In the genomic region with DNA sequence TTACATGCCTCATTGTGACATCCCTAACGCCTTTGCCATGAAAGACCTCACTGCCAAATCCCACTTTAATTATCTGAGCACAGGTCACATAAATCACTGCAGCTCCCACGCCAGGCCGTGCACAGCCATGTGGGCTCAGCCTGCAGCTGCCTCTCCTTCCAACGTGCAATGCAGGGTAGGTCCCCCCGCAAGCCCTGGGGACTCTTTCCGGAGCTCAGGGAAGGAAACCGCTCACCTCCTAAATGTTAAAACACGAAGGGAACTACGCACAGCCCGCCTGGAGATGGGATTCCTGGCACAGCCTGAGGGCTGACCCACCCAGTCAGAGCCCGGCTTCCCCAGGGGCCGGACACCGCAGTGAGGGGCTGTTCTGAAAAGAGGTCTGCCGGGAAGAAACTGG, we compare ENCODE assay signal across 11 cellular contexts.
DNase-seq lines count a peak whose midpoint lies in the region; ATAC-seq and TF ChIP-seq lines count a peak whose summit lies in the region.
"Had no signal": no experiment of that assay in that cellular context is flagged by ENCODE, and none has a peak within 500 bp of the region (broad histone marks: within the 10 kb centered on the region; RNA-seq: fewer than 3 reads in every experiment).

No MANE protein-coding gene starts in this region.

- H4K20me1 ChIP-seq in mammary epithelial cell (ENCODE audit: insufficient read depth, low read length): no peaks in the 10 kb centered on the region

- no peaks in the 10 kb centered on the region for H3K27me3 Mint-ChIP-seq in MCF 10A (ENCODE audit: insufficient read depth, unreplicated experiment)
- H3K27me3 Mint-ChIP-seq in activated naive CD8-positive, alpha-beta T cell treated with anti-CD3 and anti-CD28 coated beads for 36 hours: no peaks in the 10 kb centered on the region
- no peaks in the 10 kb centered on the region for H3K27me3 Mint-ChIP-seq in memory B cell
- H3K27me3 Mint-ChIP-seq in type B pancreatic cell: no peaks in the 10 kb centered on the region

- H3K4me1 ChIP-seq in mammary epithelial cell (ENCODE audit: insufficient read depth, low read length): peaks cover 24% of the 10 kb centered on the region

- in situ Hi-C loops in mammary epithelial cell (cut with MboI; ENCODE audit: low sequenced_read_pairs in 2 of 2): no loop called here

- BruUV-seq in MCF 10A (replicated peaks; lab: Mats Ljungman, UMichigan): no TSS peak
- BruUV-seq in mammary epithelial cell (replicated peaks; lab: Mats Ljungman, UMichigan): no TSS peak

- no peak overlapping the region for H3K9ac ChIP-seq in mammary epithelial cell (ENCODE audit: insufficient read depth, low read length)

- CTCF ChIA-PET in MCF 10A (lab: Yijun Ruan, JAX) (no interaction called here), mammary epithelial cell (lab: Charles Lee; ENCODE audit: low non-redundant PET) (no interaction called here)

- intact Hi-C loops in MCF 10A (cut with micrococcal nuclease): no loop called here
- intact Hi-C loops in mammary epithelial cell (cut with micrococcal nuclease): no loop called here

- H3K4me3 Mint-ChIP-seq in MCF 10A (ENCODE audit: unreplicated experiment) (no peak overlapping the region), memory B cell (no peak overlapping the region), type B pancreatic cell (peak overlapping the region; percentile 38)
- H3K4me3 Mint-ChIP-seq in activated naive CD8-positive, alpha-beta T cell treated with anti-CD3 and anti-CD28 coated beads for 36 hours: no peak overlapping the region

- no peak overlapping the region for H3K4me3 ChIP-seq in mammary epithelial cell (replicated peaks in 1 of 3; ENCODE audit: insufficient read depth in 1 of 3, low read depth in 2 of 3, low read length in 3 of 3)

- no peaks in the 10 kb centered on the region for H3K36me3 Mint-ChIP-seq in MCF 10A (ENCODE audit: insufficient read depth, unreplicated experiment)
- H3K36me3 Mint-ChIP-seq in activated naive CD8-positive, alpha-beta T cell treated with anti-CD3 and anti-CD28 coated beads for 36 hours: peaks cover 9% of the 10 kb centered on the region
- H3K36me3 Mint-ChIP-seq in memory B cell: peaks cover 7% of the 10 kb centered on the region
- no peaks in the 10 kb centered on the region for H3K36me3 Mint-ChIP-seq in type B pancreatic cell

- no peaks in the 10 kb centered on the region for H3K27me3 ChIP-seq in mammary epithelial cell (ENCODE audit: insufficient read depth, low read length)
- H3K27me3 ChIP-seq: transverse colon had no signal

- H3K27ac ChIP-seq in mammary epithelial cell (ENCODE audit: insufficient read depth, low read depth, low read length): no peak overlapping the region

- no peaks in the 10 kb centered on the region for H3K9me3 ChIP-seq in mammary epithelial cell (replicated peaks; ENCODE audit: insufficient read depth, low read length)
- H3K9me3 ChIP-seq: transverse colon had no signal

- no peak overlapping the region for H3K4me2 ChIP-seq in mammary epithelial cell (ENCODE audit: insufficient read depth, low read depth, low read length)

- 96% methylated on average over 13 of the region's 14 CpGs for WGBS in mammary epithelial cell (ENCODE audit: low coverage, missing lambda C conversion rate)

- peak overlapping the region; percentile 6 for H3K27ac Mint-ChIP-seq in MCF 10A (ENCODE audit: low read depth, unreplicated experiment)
- H3K27ac Mint-ChIP-seq in activated naive CD8-positive, alpha-beta T cell treated with anti-CD3 and anti-CD28 coated beads for 36 hours: peak overlapping the region; percentile 84
- H3K27ac Mint-ChIP-seq in memory B cell: peak overlapping the region; percentile 69
- peak overlapping the region; percentile 75 for H3K27ac Mint-ChIP-seq in type B pancreatic cell

- H3K4me1 Mint-ChIP-seq in MCF 10A (ENCODE audit: insufficient read depth, unreplicated experiment): peaks cover 10% of the 10 kb centered on the region
- peaks cover 28% of the 10 kb centered on the region for H3K4me1 Mint-ChIP-seq in activated naive CD8-positive, alpha-beta T cell treated with anti-CD3 and anti-CD28 coated beads for 36 hours
- H3K4me1 Mint-ChIP-seq in memory B cell: peaks cover 26% of the 10 kb centered on the region
- peaks cover 66% of the 10 kb centered on the region for H3K4me1 Mint-ChIP-seq in type B pancreatic cell (ENCODE audit: unreplicated experiment)

- DNase-seq in MCF 10A (ENCODE audit: unreplicated experiment): no peak
- no peak for DNase-seq in mammary epithelial cell
- no peak for DNase-seq in activated naive CD8-positive, alpha-beta T cell treated with anti-CD3 and anti-CD28 coated beads for 36 hours
- DNase-seq in memory B cell (ENCODE audit: low spot score in 2 of 2): no peak
- DNase-seq in type B pancreatic cell (ENCODE audit: extremely low spot score, unreplicated experiment): no peak
- DNase-seq in T1000 (lab: John Stamatoyannopoulos, UW): no peak
- DNase-seq: AML-193, NCI-H2171 had no signal

- no peaks in the 10 kb centered on the region for H3K36me3 ChIP-seq in mammary epithelial cell (ENCODE audit: insufficient read depth, low read length)
- H3K36me3 ChIP-seq: transverse colon had no signal

- POLR2A ChIA-PET in MCF 10A (lab: Yijun Ruan, JAX): interaction anchor here (0.7 kb wide), 1 partner anchor 18 kb away, joined by 4 read pairs; no protein-coding TSS in a partner anchor

- peaks cover 6% of the 10 kb centered on the region for H3K79me2 ChIP-seq in mammary epithelial cell (ENCODE audit: insufficient read depth, low read length)

- no peaks in the 10 kb centered on the region for H3K9me3 Mint-ChIP-seq in MCF 10A (ENCODE audit: unreplicated experiment)
- H3K9me3 Mint-ChIP-seq in activated naive CD8-positive, alpha-beta T cell treated with anti-CD3 and anti-CD28 coated beads for 36 hours: no peaks in the 10 kb centered on the region
- H3K9me3 Mint-ChIP-seq in memory B cell: peaks cover 5% of the 10 kb centered on the region
- H3K9me3 Mint-ChIP-seq in type B pancreatic cell: no peaks in the 10 kb centered on the region

- dilution Hi-C loops in mammary epithelial cell (cut with HindIII; ENCODE audit: low sequenced_read_pairs): no loop called here

- ATAC-seq in memory B cell (ENCODE audit: low read depth) (no peak), GM21390 (IDR thresholded peaks at IDR 0.05; ENCODE audit: unreplicated experiment) (no peak), GM18519 (IDR thresholded peaks at IDR 0.05; ENCODE audit: low FRiP score, unreplicated experiment) (no peak)

- no peak overlapping the region for H2AFZ ChIP-seq in mammary epithelial cell (ENCODE audit: low read depth, low read length)

- TF ChIP-seq CTCF in MCF 10A (IDR thresholded peaks at IDR 0.05; ENCODE audit: unreplicated experiment) (no peak), mammary epithelial cell (conservative IDR thresholded peaks at IDR 0.05 in 1 of 2, IDR thresholded peaks at IDR 0.05 in 1 of 2; ENCODE audit: extremely low read depth in 1 of 2, insufficient read depth in 1 of 2, low read depth in 1 of 2, low read length in 2 of 2) (no peak), type B pancreatic cell (conservative IDR thresholded peaks at IDR 0.05) (no peak)

Comparison
In these comparisons a context has a peak if more than half of its experiments do, and no peak if none do; other contexts are left out.
1. H3K27ac Mint-ChIP-seq: peak in every context shown above with its lines; median percentile 84 in activated naive CD8-positive, alpha-beta T cell treated with anti-CD3 and anti-CD28 coated beads for 36 hours; 75 in type B pancreatic cell; 69 in memory B cell; 6 in MCF 10A.